In genomic region chr3:152270145-152270870, GRCh38 we compare ENCODE assay signal across 8 cellular contexts. TPM values are rescaled to one million over a fixed set of nuclear protein-coding genes. Genes with fewer than 3 reads are reported as not detected.
DNase-seq lines count a peak whose midpoint lies in the region; ATAC-seq and TF ChIP-seq lines count a peak whose summit lies in the region.

No MANE protein-coding gene starts in this region.

- H3K23ac ChIP-seq in neuronal stem cell (ENCODE audit: low read depth, low read length, poor library complexity): no peak overlapping the region

- no peak overlapping the region for H2BK15ac ChIP-seq in neuronal stem cell (ENCODE audit: low read length)

- H2AK5ac ChIP-seq in neuronal stem cell (ENCODE audit: low read depth, low read length): no peak overlapping the region

- intact Hi-C loops in posterior cingulate gyrus (cut with DNase I): no loop called here

- no peak overlapping the region for H3K14ac ChIP-seq in neuronal stem cell (ENCODE audit: low read length)

- no peak overlapping the region for H4K8ac ChIP-seq in neuronal stem cell (ENCODE audit: low read depth, low read length)

- no peak overlapping the region for H3K18ac ChIP-seq in neuronal stem cell (ENCODE audit: low read length)

- DNase-seq in activated naive CD4-positive, alpha-beta T cell (lab: John Stamatoyannopoulos, UW): no peak
- DNase-seq in neuronal stem cell (ENCODE audit: low spot score) (no peak), posterior cingulate gyrus (no peak), NCI-H2227 treated with DMSO at 0.1 percent for 48 hours (lab: John Stamatoyannopoulos, UW) (no peak)

- no peaks in the 10 kb centered on the region for H3K27me3 ChIP-seq in esophagus (ENCODE audit: control insufficient read depth in 1 of 2, insufficient read depth in 2 of 2, low read length in 2 of 2)
- H3K27me3 ChIP-seq in neuronal stem cell (ENCODE audit: control insufficient read depth in 3 of 3, insufficient read depth in 3 of 3, low read depth in 1 of 3, low read length in 3 of 3): peaks cover 0 to 12% (median 0%) of the 10 kb centered on the region in 3 experiments

- 0 to 1% methylated on average over 9 of the region's 9 CpGs for WGBS in esophagus, 2 donors
- no CpG with 5 or more reads among the region's 9 CpGs for WGBS in neuronal stem cell (ENCODE audit: extremely low coverage in 2 of 2, insufficient read length in 2 of 2, insufficient replicate concordance in 1 of 2), 2 donors

- no peaks in the 10 kb centered on the region for H3K27me3 Mint-ChIP-seq in activated naive CD4-positive, alpha-beta T cell treated with anti-CD3 and anti-CD28 coated beads, Interleukin-2, amount 50 U/mL, for 24 hours

- no peak overlapping the region for H2BK120ac ChIP-seq in neuronal stem cell (ENCODE audit: low read depth, low read length)

- H2AFZ ChIP-seq in neuronal stem cell (ENCODE audit: low read length): peak overlapping the region; percentile 96

- peak overlapping the region; percentile 99 for H3K27ac Mint-ChIP-seq in activated naive CD4-positive, alpha-beta T cell treated with anti-CD3 and anti-CD28 coated beads, Interleukin-2, amount 50 U/mL, for 24 hours

- no peaks in the 10 kb centered on the region for H3K9me3 Mint-ChIP-seq in activated naive CD4-positive, alpha-beta T cell treated with anti-CD3 and anti-CD28 coated beads, Interleukin-2, amount 50 U/mL, for 24 hours

- H3K4ac ChIP-seq in neuronal stem cell (ENCODE audit: low read length): no peak overlapping the region

- no peak overlapping the region for H4K91ac ChIP-seq in neuronal stem cell (ENCODE audit: low read depth, low read length, poor library complexity)

- H2BK5ac ChIP-seq in neuronal stem cell (ENCODE audit: low read length): no peak overlapping the region

- H3K36me3 Mint-ChIP-seq in activated naive CD4-positive, alpha-beta T cell treated with anti-CD3 and anti-CD28 coated beads, Interleukin-2, amount 50 U/mL, for 24 hours: peaks cover 19% of the 10 kb centered on the region

- no peaks in the 10 kb centered on the region for H3K36me3 ChIP-seq in esophagus (ENCODE audit: control insufficient read depth in 2 of 2, insufficient read depth in 2 of 2, low read length in 1 of 2)
- no peaks in the 10 kb centered on the region for H3K36me3 ChIP-seq in neuronal stem cell (replicated peaks in 1 of 2; ENCODE audit: control insufficient read depth in 2 of 2, insufficient read depth in 2 of 2, low read length in 2 of 2)

- H3K4me3 Mint-ChIP-seq in activated naive CD4-positive, alpha-beta T cell treated with anti-CD3 and anti-CD28 coated beads, Interleukin-2, amount 50 U/mL, for 24 hours: peak overlapping the region; percentile 94

- H3K4me1 ChIP-seq in esophagus (ENCODE audit: control insufficient read depth in 2 of 2, insufficient read depth in 2 of 2, low read length in 1 of 2) (no peaks in the 10 kb centered on the region), neuronal stem cell (ENCODE audit: control insufficient read depth in 2 of 2, insufficient read depth in 1 of 2, low read depth in 1 of 2, low read length in 2 of 2) (peaks cover 6 to 7% of the 10 kb centered on the region in 2 donors)

- H3K27ac ChIP-seq in esophagus (ENCODE audit: low read depth in 2 of 2, low read length in 1 of 2) (peak overlapping the region; percentile 96 to 99), neuronal stem cell (replicated peaks; ENCODE audit: low read length) (no peak overlapping the region)

- H3K4me3 ChIP-seq in esophagus (ENCODE audit: low read depth in 1 of 2, low read length in 2 of 2) (peak overlapping the region; percentile 91 to 100), neuronal stem cell (ENCODE audit: low read length in 2 of 2) (peak overlapping the region; percentile 80 to 84)

- peak overlapping the region; percentile 38 for H3K4me2 ChIP-seq in neuronal stem cell (ENCODE audit: insufficient read depth, low read length, poor library complexity, severe bottlenecking)

- H3K9me3 ChIP-seq in esophagus (ENCODE audit: control insufficient read depth in 2 of 2, insufficient read depth in 1 of 2, low read depth in 1 of 2, low read length in 1 of 2): no peaks in the 10 kb centered on the region
- H3K9me3 ChIP-seq in neuronal stem cell (replicated peaks in 1 of 2; ENCODE audit: control insufficient read depth in 2 of 2, insufficient read depth in 1 of 2, low read depth in 1 of 2, low read length in 2 of 2): no peaks in the 10 kb centered on the region

- peak; percentile 13 for ATAC-seq in SK-N-SH treated with all-trans-retinoic acid at 6 μM for 48 hours
- no peak for ATAC-seq in GM21576 (IDR thresholded peaks at IDR 0.05; ENCODE audit: unreplicated experiment)

- H3K79me1 ChIP-seq in neuronal stem cell (ENCODE audit: low read depth, low read length): no peaks in the 10 kb centered on the region

- H2BK12ac ChIP-seq in neuronal stem cell (ENCODE audit: low read length): no peak overlapping the region

- no peak overlapping the region for H3K9ac ChIP-seq in neuronal stem cell (ENCODE audit: low read depth, low read length, poor library complexity)

- H3K4me1 Mint-ChIP-seq in activated naive CD4-positive, alpha-beta T cell treated with anti-CD3 and anti-CD28 coated beads, Interleukin-2, amount 50 U/mL, for 24 hours: peaks cover 51% of the 10 kb centered on the region

TF ChIP-seq in SK-N-SH treated with all-trans-retinoic acid at 6 μM for 48 hours, 23 proteins besides CTCF, POLR2A, EP300 and RAD21:
- TF ChIP-seq ISL1 (CRISPR knock-in tag; IDR thresholded peaks at IDR 0.05) (no peak), PATZ1 (CRISPR knock-in tag; IDR thresholded peaks at IDR 0.05; ENCODE audit: borderline replicate concordance) (no peak), TOX (CRISPR knock-in tag; IDR thresholded peaks at IDR 0.05; ENCODE audit: borderline replicate concordance) (no peak), ZFP30 (CRISPR knock-in tag; IDR thresholded peaks at IDR 0.05) (no peak), ZNF565 (CRISPR knock-in tag; conservative IDR thresholded peaks at IDR 0.05; ENCODE audit: low read depth) (no peak), ZFP3 (CRISPR knock-in tag; IDR thresholded peaks at IDR 0.05) (no peak), GLIS3 (CRISPR knock-in tag; IDR thresholded peaks at IDR 0.05) (no peak), ARNTL (CRISPR knock-in tag; IDR thresholded peaks at IDR 0.05; ENCODE audit: borderline replicate concordance, low read depth) (no peak), ESRRG (CRISPR knock-in tag; IDR thresholded peaks at IDR 0.05) (no peak), SNAI2 (CRISPR knock-in tag; IDR thresholded peaks at IDR 0.05) (no peak), RARB (CRISPR knock-in tag; IDR thresholded peaks at IDR 0.05) (no peak), POU6F1 (CRISPR knock-in tag; IDR thresholded peaks at IDR 0.05; ENCODE audit: borderline replicate concordance, low read depth) (no peak), ZC3H10 (CRISPR knock-in tag; IDR thresholded peaks at IDR 0.05) (no peak)
TF ChIP-seq in SK-N-SH treated with all-trans-retinoic acid at 6 μM for 48 hours: peak in this region for 0.

RNA-seq across cellular contexts. Expression of gene MBNL1, which starts 1.6 kb away (rescaled TPM):
- polyA plus RNA-seq in esophagus: 10 to 100 TPM; 23.6 to 28.6 TPM
- 5.8 TPM for polyA plus RNA-seq in neuronal stem cell (2013, experiment 1 of 2)
- 6.1 TPM for polyA plus RNA-seq in neuronal stem cell (2013, experiment 2 of 2)
